Comparison of ENCODE assay signal across 8 cellular contexts in genomic region chr10:123043409-123043925, GRCh38. TPM values are rescaled to one million over a fixed set of nuclear protein-coding genes. Genes with fewer than 3 reads are reported as not detected.
A peak's percentile ranks its signal among the peaks of the same experiment; 100 is the strongest.
DNase-seq lines count a peak whose midpoint lies in the region; ATAC-seq, FAIRE-seq and TF ChIP-seq lines count a peak whose summit lies in the region.

No MANE protein-coding gene starts in this region.

- DNase-seq in A673 (ENCODE audit: low spot score), result peak; percentile 65
- DNase-seq in NCI-H2227 (lab: John Stamatoyannopoulos, UW; ENCODE audit: unreplicated experiment), result peak; percentile 69
- DNase-seq in activated CD4-positive, alpha-beta T cell treated with anti-CD3 and anti-CD28 coated beads for 4 hours, result peak; percentile 20 to 33
- DNase-seq in H1 (ENCODE audit: low read depth in 1 of 2, low spot score in 2 of 2), result peak; percentile 66 to 70
- peak; percentile 66 for DNase-seq in myocyte (ENCODE audit: low read depth)
- DNase-seq in thyroid gland, result peak; percentile 5 to 15

- no peak overlapping the region for H3K23ac ChIP-seq in H1 (ENCODE audit: insufficient read length)

- 16% methylated on average over 5 of the region's 5 CpGs; no CpG with 5 or more reads in 1 of the 2 experiments for WGBS in H1 (ENCODE audit: extremely low coverage in 1 of 2, insufficient coverage in 1 of 2, insufficient read length in 1 of 2, insufficient replicate concordance in 2 of 2, low coverage in 1 of 2, low lambda C conversion rate in 2 of 2, missing lambda C conversion rate in 1 of 2), 2 experiments
- WGBS in thyroid gland, 2 donors, result 24 to 32% methylated on average over 5 of the region's 5 CpGs

- no peak overlapping the region for H4K91ac ChIP-seq in H1 (replicated peaks; ENCODE audit: insufficient read length, low read length)

- H3K36me3 ChIP-seq in A673 (ENCODE audit: insufficient read depth, low read length, poor library complexity, severe bottlenecking) (no peaks in the 10 kb centered on the region), H1 (ENCODE audit: control insufficient read depth in 2 of 4, insufficient read depth in 4 of 4, low read length in 3 of 4) (peaks cover 0 to 7% (median 4%) of the 10 kb centered on the region in 4 experiments; a peak in 6 of 8 replicates), thyroid gland (peaks cover 0 to 10% of the 10 kb centered on the region in 2 donors)

- H4K20me1 ChIP-seq in H1 (replicated peaks in 1 of 2; ENCODE audit: control insufficient read depth in 1 of 2, insufficient read depth in 2 of 2, low read length in 2 of 2), result no peaks in the 10 kb centered on the region

- H3K9ac ChIP-seq in H1 (replicated peaks in 1 of 4; ENCODE audit: extremely low read depth in 1 of 4, low read depth in 3 of 4, low read length in 3 of 4), result no peak overlapping the region

- intact Hi-C loops in A673 (cut with micrococcal nuclease; ENCODE audit: unreplicated experiment) (loop anchor here (1.0 to 5.0 kb wide), 2 partner anchors 339 to 516 kb away; no protein-coding TSS in a partner anchor), thyroid gland (cut with DNase I) (no loop called here)

- H3K27ac ChIP-seq in A673 (ENCODE audit: low read depth, low read length, poor library complexity, severe bottlenecking) (no peak overlapping the region), H1 (ENCODE audit: low read depth, low read length) (no peak overlapping the region), thyroid gland (no peak overlapping the region)

- no peak overlapping the region for H2AK5ac ChIP-seq in H1 (ENCODE audit: low read depth, low read length)

- H3K27me3 ChIP-seq in A673 (replicated peaks; ENCODE audit: insufficient read depth, low read depth, low read length, poor library complexity) (no peaks in the 10 kb centered on the region), H1 (replicated peaks in 1 of 4; ENCODE audit: control insufficient read depth in 3 of 4, extremely low read depth in 1 of 4, insufficient read depth in 3 of 4, low read length in 3 of 4) (no peaks in the 10 kb centered on the region), thyroid gland (no peaks in the 10 kb centered on the region)

- H3K23me2 ChIP-seq in H1 (ENCODE audit: low read depth, low read length), result 0 out of 2 replicates have a peak, but pooled peaks cover 2% of the 10 kb centered on the region

- H3K79me2 ChIP-seq in H1 (ENCODE audit: control insufficient read depth in 1 of 2, insufficient read depth in 2 of 2, low read length in 2 of 2), result no peaks in the 10 kb centered on the region

- H2BK15ac ChIP-seq in H1 (ENCODE audit: low read length), result no peak overlapping the region

- no peak overlapping the region for H3K18ac ChIP-seq in H1 (ENCODE audit: extremely low read depth, low read length)

- no peak overlapping the region for H4K5ac ChIP-seq in H1 (ENCODE audit: insufficient read length, low read depth, low read length)

- H2BK5ac ChIP-seq in H1 (ENCODE audit: low read depth, low read length), result no peak overlapping the region

- H3K4me2 ChIP-seq in H1 (ENCODE audit: insufficient read depth in 1 of 2, low read depth in 2 of 2, low read length in 2 of 2), result no peak overlapping the region

- H3K9me3 ChIP-seq in A673 (ENCODE audit: low read depth, low read length, poor library complexity, severe bottlenecking) (no peaks in the 10 kb centered on the region), H1 (ENCODE audit: insufficient read depth in 2 of 2, low read depth in 1 of 2, low read length in 1 of 2) (no peaks in the 10 kb centered on the region), thyroid gland (no peaks in the 10 kb centered on the region)

- no peak overlapping the region for H3K14ac ChIP-seq in H1 (ENCODE audit: insufficient read length)

- POLR2A ChIA-PET in A673 (lab: Charles Lee; ENCODE audit: low non-redundant PET), result no interaction called here
- POLR2A ChIA-PET in H1 (lab: Charles Lee; ENCODE audit: partially characterized antibody), result no interaction called here

- H3K4me3 ChIP-seq in A673 (ENCODE audit: low read depth, low read length, poor library complexity, severe bottlenecking), result no peak overlapping the region
- no peak overlapping the region for H3K4me3 ChIP-seq in H1 (ENCODE audit: extremely low read depth in 1 of 4, insufficient read depth in 2 of 4, low read depth in 3 of 4, low read length in 4 of 4)
- H3K4me3 ChIP-seq in thyroid gland (replicated peaks in 1 of 3), result no peak overlapping the region

- H3K79me1 ChIP-seq in H1 (ENCODE audit: low read depth, low read length), result no peaks in the 10 kb centered on the region

- ATAC-seq in HG03066 (IDR thresholded peaks at IDR 0.05; ENCODE audit: low read depth, unreplicated experiment), result peak; percentile 63

- no peak overlapping the region for H2BK120ac ChIP-seq in H1 (replicated peaks; ENCODE audit: low read depth, low read length)

- no peak overlapping the region for H2BK20ac ChIP-seq in H1 (ENCODE audit: low read length)

- TF ChIP-seq POLR2A in H1 (IDR thresholded peaks at IDR 0.05; ENCODE audit: control extremely low read depth in 1 of 2, low read depth in 2 of 2, low read length in 2 of 2) (no peak), thyroid gland (IDR thresholded peaks at IDR 0.05) (no peak)

- H3K4ac ChIP-seq in H1 (replicated peaks; ENCODE audit: insufficient read length, low read depth, low read length), result no peak overlapping the region

- no TSS peak for BruUV-seq in A673 (replicated peaks; lab: Mats Ljungman, UMichigan)

- no peak overlapping the region for H2AFZ ChIP-seq in H1 (ENCODE audit: low read length)

- H3K4me1 ChIP-seq in A673 (ENCODE audit: insufficient read depth, low read length, poor library complexity, severe bottlenecking) (no peaks in the 10 kb centered on the region), H1 (replicated peaks in 1 of 4; ENCODE audit: control insufficient read depth in 3 of 4, insufficient read depth in 4 of 4, low read length in 3 of 4) (peaks cover 0 to 8% (median 1%) of the 10 kb centered on the region in 4 experiments; a peak in 2 of 7 replicates), thyroid gland (no peaks in the 10 kb centered on the region)

- TF ChIP-seq CTCF in A673 (conservative IDR thresholded peaks at IDR 0.05; ENCODE audit: low read depth, low read length) (peak; percentile 79), GM12874 (IDR thresholded peaks at IDR 0.05; ENCODE audit: insufficient read depth, low read depth, low read length) (peak; percentile 77), H1 (IDR thresholded peaks at IDR 0.05; ENCODE audit: control extremely low read depth in 1 of 3, insufficient read depth in 1 of 3, low read depth in 1 of 3, low read length in 3 of 3) (peak; percentile 68 to 94 (median 91)), thyroid gland (IDR thresholded peaks at IDR 0.05) (peak in 3 of 6 experiments; percentile 26 to 51 (median 29))

- no peak for TF ChIP-seq EP300 in H1 (IDR thresholded peaks at IDR 0.05; ENCODE audit: borderline replicate concordance in 1 of 2, low read depth in 2 of 2, low read length in 2 of 2)

- no peak overlapping the region for H3K56ac ChIP-seq in H1 (replicated peaks; ENCODE audit: insufficient read length, low read depth, low read length)

- peak; percentile 98 to 99 for TF ChIP-seq RAD21 in H1 (IDR thresholded peaks at IDR 0.05 in 1 of 2, conservative IDR thresholded peaks at IDR 0.05 in 1 of 2; ENCODE audit: low read depth in 2 of 2, low read length in 2 of 2)

- H2BK12ac ChIP-seq in H1 (ENCODE audit: low read depth, low read length), result no peak overlapping the region

- FAIRE-seq in H1 (lab: Jason Lieb, UNC), result peak; percentile 98

- H4K8ac ChIP-seq in H1 (ENCODE audit: extremely low read depth, insufficient read depth, low read length), result no peak overlapping the region

- CTCF ChIA-PET in A673 (lab: Charles Lee) (interaction anchor here (0.6 to 1.5 kb wide), 4 partner anchors 118 to 519 kb away, joined by 3 to 4 read pairs (median 3); no protein-coding TSS in a partner anchor), H1 (lab: Charles Lee; ENCODE audit: partially characterized antibody) (interaction anchor here (0.6 to 3.7 kb wide), 65 partner anchors 9 to 537 kb away, joined by 3 to 21 read pairs (median 4); partner anchors contain the start of gene BUB3)

TF ChIP-seq in H1, 55 proteins besides CTCF, POLR2A, EP300 and RAD21 (continues in another document):
- TF ChIP-seq KDM1A (IDR thresholded peaks at IDR 0.05; ENCODE audit: borderline replicate concordance, low read length) (no peak), ASH2L (IDR thresholded peaks at IDR 0.05; ENCODE audit: low read length) (no peak)

RNA-seq across cellular contexts. Expression of gene ACADSB, which starts 34.7 kb away (rescaled TPM):
- total RNA-seq in A673 (2021) (20.4 and 27.8 TPM in 2 replicates), myocyte (5.9 and 8.1 TPM in 2 replicates), thyroid gland (10 to 100 TPM; 14.4 to 23.8 (median 17.5) TPM)
- total RNA-seq in H1 (2021; fragmentation: NEBNext Ultra II Directional; extraction: Animal tissue kit (Norgen Biotek cat#: 25700)), result 11.2 and 12.4 TPM in 2 replicates
- polyA plus RNA-seq in H1 (2011; rRNA removed), result 3.3 and 5.6 TPM in 2 replicates
- 6.2 TPM for polyA plus RNA-seq in H1 (2011; cell fraction: cytosol; rRNA removed)
- 3.9 TPM for polyA plus RNA-seq in H1 (2011; cell fraction: nucleus; rRNA removed)
- 5.9 to 10.0 TPM (median 7.4 TPM) in 4 replicates for polyA plus RNA-seq in H1 (2012, experiment 1 of 2)
- 0.47 TPM for polyA plus RNA-seq in H1 (2012, experiment 2 of 2)
- polyA plus RNA-seq in H1 (2013, experiment 1 of 2), result 4.1 TPM
- polyA plus RNA-seq in H1 (2013, experiment 2 of 2), result 3.4 TPM
- polyA minus RNA-seq in H1 (2011; rRNA and poly(A)+ RNA removed), result 5.9 and 8.9 TPM in 2 replicates
- 4.9 TPM for polyA minus RNA-seq in H1 (2011; cell fraction: cytosol; rRNA and poly(A)+ RNA removed)
- polyA minus RNA-seq in H1 (2011; cell fraction: nucleus; rRNA and poly(A)+ RNA removed), result 9.8 TPM
- polyA plus RNA-seq in myocyte (2012), result 4.0 TPM

RNA-seq across cellular contexts. Expression of gene IKZF5, which starts 34.9 kb away (rescaled TPM):
- total RNA-seq in A673 (2021), result 13.8 and 14.4 TPM in 2 replicates
- total RNA-seq in H1 (2021; fragmentation: NEBNext Ultra II Directional; extraction: Animal tissue kit (Norgen Biotek cat#: 25700)), result 15.3 and 15.7 TPM in 2 replicates
- 3.8 and 5.2 TPM in 2 replicates for polyA plus RNA-seq in H1 (2011; rRNA removed)
- polyA plus RNA-seq in H1 (2011; cell fraction: cytosol; rRNA removed), result 5.5 TPM
- 4.6 TPM for polyA plus RNA-seq in H1 (2011; cell fraction: nucleus; rRNA removed)
- 3.6 to 13.0 TPM (median 5.9 TPM) in 4 replicates for polyA plus RNA-seq in H1 (2012, experiment 1 of 2)
- polyA plus RNA-seq in H1 (2012, experiment 2 of 2), result 0.56 TPM
- polyA plus RNA-seq in H1 (2013, experiment 1 of 2), result 7.8 TPM
- 6.8 TPM for polyA plus RNA-seq in H1 (2013, experiment 2 of 2)
- 8.7 and 9.6 TPM in 2 replicates for polyA minus RNA-seq in H1 (2011; rRNA and poly(A)+ RNA removed)
- 4.6 TPM for polyA minus RNA-seq in H1 (2011; cell fraction: cytosol; rRNA and poly(A)+ RNA removed)
- polyA minus RNA-seq in H1 (2011; cell fraction: nucleus; rRNA and poly(A)+ RNA removed), result 8.3 TPM
- total RNA-seq in myocyte, result 7.9 and 86.1 TPM in 2 replicates
- polyA plus RNA-seq in myocyte (2012), result 5.9 TPM
- 10 to 100 TPM; 11.5 to 24.5 (median 13.3) TPM for total RNA-seq in thyroid gland

Comparison
In these comparisons a context has a peak if more than half of its experiments do, and no peak if none do; other contexts are left out.
1. DNase-seq: peak in every context shown above with its lines; median percentile 69 in NCI-H2227; 68 in H1; 66 in myocyte; 65 in A673; 26 in activated CD4-positive, alpha-beta T cell treated with anti-CD3 and anti-CD28 coated beads for 4 hours; 10 in thyroid gland.